In the genomic region with DNA sequence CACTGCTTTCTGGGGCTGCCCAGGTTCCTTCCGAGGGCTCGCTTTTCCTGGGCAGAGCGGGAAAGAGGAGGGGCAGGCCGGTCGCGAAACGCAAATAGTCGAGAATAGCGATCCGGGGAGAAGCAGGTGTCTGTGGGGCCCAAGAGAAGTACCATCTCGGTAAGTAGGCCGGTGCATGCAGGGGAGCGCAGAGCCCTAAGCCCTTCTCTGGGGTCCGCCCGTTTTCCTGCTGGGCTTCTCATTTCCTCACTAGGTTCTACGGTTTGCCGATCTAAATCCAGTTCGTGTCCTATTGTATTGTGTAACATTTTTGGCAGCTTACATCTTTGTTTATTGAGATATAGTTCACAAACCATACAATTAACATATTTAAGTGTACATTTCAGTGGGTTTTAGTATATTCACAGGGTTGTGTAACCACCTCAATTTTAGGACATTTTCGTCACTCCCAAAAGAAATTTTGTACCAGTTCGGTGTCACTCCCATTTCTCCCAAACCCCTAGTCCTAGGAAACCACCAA, we compare ENCODE assay signal across 8 cellular contexts. TPM values are rescaled to one million over a fixed set of nuclear protein-coding genes. Genes with fewer than 3 reads are reported as not detected.
DNase-seq lines count a peak whose midpoint lies in the region; ATAC-seq and TF ChIP-seq lines count a peak whose summit lies in the region.

No MANE protein-coding gene starts in this region.

- H3K9me3 Mint-ChIP-seq in central memory CD8-positive, alpha-beta T cell: no peaks in the 10 kb centered on the region

- H3K4me3 Mint-ChIP-seq in central memory CD8-positive, alpha-beta T cell: peak overlapping the region; percentile 98

- peaks cover 23% of the 10 kb centered on the region for H3K36me3 Mint-ChIP-seq in central memory CD8-positive, alpha-beta T cell (ENCODE audit: insufficient read depth)

- intact Hi-C loops in right lobe of liver (cut with DNase I): no loop called here

- peak overlapping the region; percentile 98 for H3K27ac Mint-ChIP-seq in central memory CD8-positive, alpha-beta T cell (ENCODE audit: low read depth)

- POLR2A ChIA-PET in AG04450 (lab: Yijun Ruan, JAX): interaction anchor here (1.0 to 4.6 kb wide), 3 partner anchors 17 to 193 kb away, joined by 4 to 67 read pairs (median 7); a partner anchor contains a TSS

- H3K9me3 ChIP-seq in AG04450 (ENCODE audit: control insufficient read depth, insufficient read depth, low read length) (no peaks in the 10 kb centered on the region), right lobe of liver (no peaks in the 10 kb centered on the region)

- under 1% methylated on average over 17 of the region's 20 CpGs for WGBS in right lobe of liver (ENCODE audit: insufficient coverage, low coverage, low lambda C conversion rate, missing lambda C conversion rate)

- no peak for TF ChIP-seq POLR2A in right lobe of liver (IDR thresholded peaks at IDR 0.05)

- no peak for DNase-seq in AG04450 (ENCODE audit: low read depth, low spot score)
- peak; percentile 75 for DNase-seq in OCI-M1 (lab: John Stamatoyannopoulos, UW)
- DNase-seq in central memory CD8-positive, alpha-beta T cell (ENCODE audit: low spot score in 2 of 2): no peak
- peak in 2 of 3 donors; percentile 46 to 60 for DNase-seq in right lobe of liver
- peak in 20 of 49 donors; percentile 40 to 84 (median 54) for DNase-seq in substantia nigra (lab: John Stamatoyannopoulos, UW)
- DNase-seq in SK-N-DZ (ENCODE audit: low spot score): no peak

- H3K27me3 Mint-ChIP-seq in central memory CD8-positive, alpha-beta T cell: no peaks in the 10 kb centered on the region

- ATAC-seq in GM19438 (IDR thresholded peaks at IDR 0.05; ENCODE audit: low read depth, unreplicated experiment): peak; percentile 2
- peak; percentile 8 for ATAC-seq in central memory CD8-positive, alpha-beta T cell (replicated peaks; ENCODE audit: extremely low read depth, poor library complexity, severe bottlenecking)
- peak; percentile 19 to 31 (median 28) for ATAC-seq in right lobe of liver
- ATAC-seq in HG02885 (IDR thresholded peaks at IDR 0.05; ENCODE audit: poor library complexity, unreplicated experiment): no peak

- TF ChIP-seq CTCF in AG04450 (IDR thresholded peaks at IDR 0.05; ENCODE audit: low read depth, low read length) (no peak), right lobe of liver (IDR thresholded peaks at IDR 0.05) (no peak)

- CTCF ChIA-PET in AG04450 (lab: Charles Lee): interaction anchor here (1.0 to 7.2 kb wide), 5 partner anchors 9 to 65 kb away, joined by 3 to 41 read pairs (median 14); a partner anchor contains a TSS

- peaks cover 0 to 15% (median 6%) of the 10 kb centered on the region in 4 donors for H3K4me1 ChIP-seq in right lobe of liver

- no peaks in the 10 kb centered on the region for H3K36me3 ChIP-seq in right lobe of liver

- no peaks in the 10 kb centered on the region for H3K27me3 ChIP-seq in AG04450 (ENCODE audit: control insufficient read depth, insufficient read depth, low read length)
- H3K27me3 ChIP-seq in right lobe of liver: no peaks in the 10 kb centered on the region

- peak overlapping the region; percentile 83 for H3K4me3 ChIP-seq in AG04450 (ENCODE audit: low read depth, low read length)
- peak overlapping the region; percentile 62 to 81 (median 72) for H3K4me3 ChIP-seq in right lobe of liver

- peak overlapping the region; percentile 95 for H3K27ac ChIP-seq in AG04450 (ENCODE audit: low read depth, low read length)
- H3K27ac ChIP-seq in right lobe of liver: peak overlapping the region; percentile 97 to 99 (median 98)
- peak overlapping the region; percentile 99 for H3K27ac ChIP-seq in substantia nigra (ENCODE audit: low read depth, low read length, poor library complexity, severe bottlenecking)

- peaks cover 64% of the 10 kb centered on the region for H3K4me1 Mint-ChIP-seq in central memory CD8-positive, alpha-beta T cell

RNA-seq across cellular contexts. Expression of a gene that starts 6.9 kb away (rescaled TPM):
- 11.9 and 16.4 TPM in 2 replicates for polyA plus RNA-seq in AG04450 (2011; rRNA removed)
- polyA minus RNA-seq in AG04450 (2011; rRNA and poly(A)+ RNA removed): 10.1 and 15.4 TPM in 2 replicates
- 10 to 100 TPM in 1 of 6 experiments, 1 to 10 TPM in 5; 3.8 to 16.9 (median 6.5) TPM for total RNA-seq in right lobe of liver
- 11.1 and 11.5 TPM in 2 replicates for polyA plus RNA-seq in SK-N-DZ (2014; cell fraction: cytosol; rRNA removed)
- 4.5 and 7.5 TPM in 2 replicates for polyA plus RNA-seq in SK-N-DZ (2014; cell fraction: nucleus; rRNA removed)

RNA-seq across cellular contexts. Expression of a gene that starts 18.1 kb away (rescaled TPM):
- polyA plus RNA-seq in AG04450 (2011; rRNA removed): 5,193 and 5,536 TPM in 2 replicates
- polyA minus RNA-seq in AG04450 (2011; rRNA and poly(A)+ RNA removed): 456 and 553 TPM in 2 replicates
- 1,000 to 10,000 TPM in 5 of 6 experiments, 100 to 1,000 TPM in 1; 894 to 5,671 (median 2,154) TPM for total RNA-seq in right lobe of liver
- 363 and 382 TPM in 2 replicates for polyA plus RNA-seq in SK-N-DZ (2014; cell fraction: cytosol; rRNA removed)
- 158 and 221 TPM in 2 replicates for polyA plus RNA-seq in SK-N-DZ (2014; cell fraction: nucleus; rRNA removed)

RNA-seq across cellular contexts. Expression of a gene that starts 18.3 kb away (rescaled TPM):
- 0.17 and 0.50 TPM in 2 replicates for polyA plus RNA-seq in AG04450 (2011; rRNA removed)
- polyA minus RNA-seq in AG04450 (2011; rRNA and poly(A)+ RNA removed): 0.26 and 0.28 TPM in 2 replicates
- total RNA-seq in right lobe of liver: 1 to 10 TPM in 2 of 6 experiments, under 1 TPM in 4; 0.28 to 1.9 (median 0.71) TPM
- 0.21 TPM in 1 of 2 replicates, not detected in the other for polyA plus RNA-seq in SK-N-DZ (2014; cell fraction: cytosol; rRNA removed)
- 0.33 and 0.89 TPM in 2 replicates for polyA plus RNA-seq in SK-N-DZ (2014; cell fraction: nucleus; rRNA removed)

Comparison
In these comparisons a context has a peak if more than half of its experiments do, and no peak if none do; other contexts are left out.
1. DNase-seq: peak in OCI-M1 (single experiment) and right lobe of liver (2 of 3); none in AG04450 (single experiment), central memory CD8-positive, alpha-beta T cell (0 of 2) and SK-N-DZ (single experiment).
2. Peak in every context shown above with its lines, with median percentiles within 50 percentile points of each other: H3K27ac ChIP-seq.